Comparison of ENCODE assay signal across 22 cellular contexts in genomic region chr7:82411732-82412131, GRCh38.
"Had no signal": no experiment of that assay in that cellular context is flagged by ENCODE, and none has a peak within 500 bp of the region (broad histone marks: within the 10 kb centered on the region; RNA-seq: fewer than 3 reads in every experiment).

No MANE protein-coding gene starts in this region.

- H3K36me3 ChIP-seq: cardiac muscle cell, pancreas, prostate gland, tibial nerve had no signal

- H3K4me1 ChIP-seq: pancreas, prostate gland, tibial nerve had no signal

- H3K4me1 Mint-ChIP-seq: naive B cell had no signal

- H3K4me3 Mint-ChIP-seq: activated naive CD8-positive, alpha-beta T cell; activated T-cell treated with anti-CD3 and anti-CD28 coated beads, Interleukin-2, amount 50 U/mL, for 72 hours; effector memory CD8-positive, alpha-beta T cell; mesothelial cell of epicardium; naive B cell; T-helper 2 cell treated with Interferon-gamma antibody and Interleukin-4, amounts not matched to agents 5 μg/mL and 100 μg/mL, for 36 hours had no signal

- H3K27ac ChIP-seq: pancreas, tibial nerve had no signal

- FAIRE-seq: endothelial cell of umbilical vein, pancreas had no signal

- H3K4me3 ChIP-seq: pancreas, tibial nerve had no signal

- DNase-seq: activated CD4-positive, alpha-beta T cell treated with anti-CD3 and anti-CD28 coated beads for 4 hours; activated CD4-positive, alpha-beta T cell treated with anti-CD3 and anti-CD28 coated beads, Interleukin-2, amount 50 U/mL, for 4 hours; activated CD4-positive, CD25-positive, alpha-beta regulatory T cell; activated effector memory CD4-positive, alpha-beta T cell treated with Interleukin-2 at 50 U/mL for 16 hours; activated naive CD4-positive, alpha-beta T cell treated with Interleukin-2 at 50 U/mL for 16 hours; activated T-cell treated with anti-CD3 and anti-CD28 coated beads for 4 hours; activated T-cell treated with anti-CD3 and anti-CD28 coated beads, Interleukin-2, amount 50 U/mL, for 72 hours; anterior cingulate cortex; cortex of kidney; effector memory CD8-positive, alpha-beta T cell; naive B cell; pancreas; stimulated activated CD4-positive, alpha-beta T cell treated with anti-CD3 and anti-CD28 coated beads, Interleukin-2, amount 100 ng/mL, for 48 hours; stimulated activated naive CD4-positive, alpha-beta T cell treated with Interleukin-2 at 50 U/mL for 16 hours; T-helper 1 cell had no signal

- H3K9me3 ChIP-seq: pancreas, prostate gland, tibial nerve had no signal

- H3K27me3 Mint-ChIP-seq: activated naive CD8-positive, alpha-beta T cell; effector memory CD8-positive, alpha-beta T cell; naive B cell had no signal

- H3K27me3 ChIP-seq: cardiac muscle cell, pancreas, tibial nerve had no signal

- ATAC-seq: activated T-cell treated with anti-CD3 and anti-CD28 coated beads, Interleukin-2, amount 50 U/mL, for 72 hours; effector memory CD8-positive, alpha-beta T cell; pancreas had no signal

- H3K27ac Mint-ChIP-seq: activated naive CD8-positive, alpha-beta T cell; activated T-cell treated with anti-CD3 and anti-CD28 coated beads, Interleukin-2, amount 50 U/mL, for 72 hours; effector memory CD8-positive, alpha-beta T cell; mesothelial cell of epicardium; naive B cell; T-helper 2 cell treated with Interferon-gamma antibody and Interleukin-4, amounts not matched to agents 5 μg/mL and 100 μg/mL, for 36 hours had no signal

- H3K36me3 Mint-ChIP-seq: activated naive CD8-positive, alpha-beta T cell; mesothelial cell of epicardium; naive B cell had no signal

- H3K9me3 Mint-ChIP-seq: mesothelial cell of epicardium; T-helper 2 cell treated with Interferon-gamma antibody and Interleukin-4, amounts not matched to agents 5 μg/mL and 100 μg/mL, for 36 hours had no signal
